In genomic region chr13:70162141-70162540, GRCh38 we compare ENCODE assay signal across 34 cellular contexts. TPM values are rescaled to one million over a fixed set of nuclear protein-coding genes. Genes with fewer than 3 reads are reported as not detected.
DNase-seq lines count a peak whose midpoint lies in the region; ATAC-seq and TF ChIP-seq lines count a peak whose summit lies in the region.
"Had no signal": no experiment of that assay in that cellular context is flagged by ENCODE, and none has a peak within 500 bp of the region (broad histone marks: within the 10 kb centered on the region; RNA-seq: fewer than 3 reads in every experiment).

No MANE protein-coding gene starts in this region.

- H3K4me3 Mint-ChIP-seq in osteocyte (ENCODE audit: unreplicated experiment) = peak overlapping the region; percentile 7
- H3K4me3 Mint-ChIP-seq: activated CD4-positive, alpha-beta T cell treated with anti-CD3 and anti-CD28 coated beads, Interleukin-2, amount 10 ng/mL, durations not matched to agents 7 days and 5 days; activated CD8-positive, alpha-beta memory T cell treated with anti-CD3 and anti-CD28 coated beads, Interleukin-2, amount 10 ng/mL, durations not matched to agents 7 days and 5 days; activated naive CD4-positive, alpha-beta T cell treated with anti-CD3 and anti-CD28 coated beads for 36 hours; activated T-cell treated with anti-CD3 and anti-CD28 coated beads, Interleukin-2, amount 50 U/mL, for 72 hours; CD8-positive, alpha-beta memory T cell; memory B cell; naive B cell; stimulated activated memory B cell treated with anti-CD40 and anti-IgM and Interleukin-4, amounts not matched to agents 10 μg/mL and 1 μg/mL and 100 μg/mL, for 72 hours had no signal

- intact Hi-C loops in left colon (cut with DNase I, micrococcal nuclease) = no loop called here

- peaks cover 10% of the 10 kb centered on the region for H3K4me1 Mint-ChIP-seq in osteocyte (ENCODE audit: unreplicated experiment)
- H3K4me1 Mint-ChIP-seq: activated CD4-positive, alpha-beta T cell treated with anti-CD3 and anti-CD28 coated beads, Interleukin-2, amount 10 ng/mL, durations not matched to agents 7 days and 5 days; activated CD8-positive, alpha-beta memory T cell treated with anti-CD3 and anti-CD28 coated beads, Interleukin-2, amount 10 ng/mL, durations not matched to agents 7 days and 5 days; CD8-positive, alpha-beta memory T cell; memory B cell; naive B cell; stimulated activated memory B cell treated with anti-CD40 and anti-IgM and Interleukin-4, amounts not matched to agents 10 μg/mL and 1 μg/mL and 100 μg/mL, for 72 hours had no signal

- DNase-seq in NCI-H2107 treated with DMSO at 0.1 percent for 48 hours (lab: John Stamatoyannopoulos, UW; ENCODE audit: unreplicated experiment) (peak; percentile 74), NCI-H2107 (lab: John Stamatoyannopoulos, UW) (no peak), RPMI8226 (peak; percentile 4), epidermal melanocyte (ENCODE audit: insufficient read length, low spot score) (peak; percentile 20), osteocyte (ENCODE audit: extremely low spot score, unreplicated experiment) (no peak), left colon (no peak), NCI-H345 (lab: John Stamatoyannopoulos, UW) (no peak), middle frontal gyrus (ENCODE audit: extremely low spot score, low spot score) (no peak)
- DNase-seq: activated CD4-positive, alpha-beta T cell treated with anti-CD3 and anti-CD28 coated beads, Interleukin-2, amount 10 ng/mL, durations not matched to agents 7 days and 5 days; activated CD8-positive, alpha-beta memory T cell treated with anti-CD3 and anti-CD28 coated beads, Interleukin-2, amount 10 ng/mL, durations not matched to agents 7 days and 5 days; activated naive CD4-positive, alpha-beta T cell treated with anti-CD3 and anti-CD28 coated beads for 36 hours; activated T-cell treated with anti-CD3 and anti-CD28 coated beads, Interleukin-2, amount 50 U/mL, for 72 hours; AML-193; brain microvascular endothelial cell; CD8-positive, alpha-beta memory T cell; GDM1; KBM-7; kidney glomerular epithelial cell; naive B cell; NCI-H1930; NCI-H526; right cardiac atrium; spleen; stimulated activated CD4-positive, alpha-beta T cell treated with anti-CD3 and anti-CD28 coated beads, Interleukin-4, amount 100 ng/mL, for 1 hour; WERI-Rb-1 had no signal

- TF ChIP-seq CTCF in osteocyte (IDR thresholded peaks at IDR 0.05) = no peak

- peak overlapping the region; percentile 13 for H3K27ac Mint-ChIP-seq in osteocyte (ENCODE audit: unreplicated experiment)
- H3K27ac Mint-ChIP-seq: activated CD4-positive, alpha-beta T cell treated with anti-CD3 and anti-CD28 coated beads, Interleukin-2, amount 10 ng/mL, durations not matched to agents 7 days and 5 days; activated CD8-positive, alpha-beta memory T cell treated with anti-CD3 and anti-CD28 coated beads, Interleukin-2, amount 10 ng/mL, durations not matched to agents 7 days and 5 days; activated naive CD4-positive, alpha-beta T cell treated with anti-CD3 and anti-CD28 coated beads for 36 hours; activated T-cell treated with anti-CD3 and anti-CD28 coated beads, Interleukin-2, amount 50 U/mL, for 72 hours; CD8-positive, alpha-beta memory T cell; memory B cell; naive B cell; stimulated activated memory B cell treated with anti-CD40 and anti-IgM and Interleukin-4, amounts not matched to agents 10 μg/mL and 1 μg/mL and 100 μg/mL, for 72 hours had no signal

- H3K27me3 Mint-ChIP-seq in osteocyte (ENCODE audit: unreplicated experiment) = no peaks in the 10 kb centered on the region
- H3K27me3 Mint-ChIP-seq: activated CD4-positive, alpha-beta T cell treated with anti-CD3 and anti-CD28 coated beads, Interleukin-2, amount 10 ng/mL, durations not matched to agents 7 days and 5 days; activated CD8-positive, alpha-beta memory T cell treated with anti-CD3 and anti-CD28 coated beads, Interleukin-2, amount 10 ng/mL, durations not matched to agents 7 days and 5 days; CD8-positive, alpha-beta memory T cell; memory B cell; naive B cell; stimulated activated memory B cell treated with anti-CD40 and anti-IgM and Interleukin-4, amounts not matched to agents 10 μg/mL and 1 μg/mL and 100 μg/mL, for 72 hours had no signal

- H3K9me3 Mint-ChIP-seq in osteocyte (ENCODE audit: unreplicated experiment) = no peaks in the 10 kb centered on the region
- H3K9me3 Mint-ChIP-seq: activated naive CD4-positive, alpha-beta T cell treated with anti-CD3 and anti-CD28 coated beads for 36 hours; memory B cell had no signal

- ATAC-seq in left colon = no peak
- ATAC-seq: activated CD8-positive, alpha-beta memory T cell treated with anti-CD3 and anti-CD28 coated beads, Interleukin-2, amount 10 ng/mL, durations not matched to agents 7 days and 5 days; activated T-cell treated with anti-CD3 and anti-CD28 coated beads, Interleukin-2, amount 50 U/mL, for 72 hours; right cardiac atrium; SK-N-SH treated with all-trans-retinoic acid at 6 μM for 48 hours; stimulated activated memory B cell treated with anti-CD40 and anti-IgM and Interleukin-4, amounts not matched to agents 10 μg/mL and 1 μg/mL and 100 μg/mL, for 72 hours had no signal

- no peaks in the 10 kb centered on the region for H3K36me3 Mint-ChIP-seq in osteocyte (ENCODE audit: unreplicated experiment)
- H3K36me3 Mint-ChIP-seq: activated CD8-positive, alpha-beta memory T cell treated with anti-CD3 and anti-CD28 coated beads, Interleukin-2, amount 10 ng/mL, durations not matched to agents 7 days and 5 days; CD8-positive, alpha-beta memory T cell; memory B cell; naive B cell; stimulated activated memory B cell treated with anti-CD40 and anti-IgM and Interleukin-4, amounts not matched to agents 10 μg/mL and 1 μg/mL and 100 μg/mL, for 72 hours had no signal

RNA-seq across cellular contexts. Expression of gene KLHL1, which starts 53.9 kb away (rescaled TPM):
- total RNA-seq in osteocyte (not detected in 2 replicates), left colon (under 1 TPM in 1 of 2 donors, not detected in 1; 0.08 TPM)
- total RNA-seq: A172; activated CD4-positive, alpha-beta T cell treated with anti-CD3 and anti-CD28 coated beads, Interleukin-2, amount 10 ng/mL, durations not matched to agents 7 days and 5 days; activated CD8-positive, alpha-beta memory T cell treated with anti-CD3 and anti-CD28 coated beads, Interleukin-2, amount 10 ng/mL, durations not matched to agents 7 days and 5 days; activated naive CD4-positive, alpha-beta T cell treated with anti-CD3 and anti-CD28 coated beads for 36 hours; activated T-cell treated with anti-CD3 and anti-CD28 coated beads, Interleukin-2, amount 50 U/mL, for 72 hours; CD8-positive, alpha-beta memory T cell; fibroblast of lung; glomerular endothelial cell; HT-29; right cardiac atrium; spleen; suprapubic skin had no signal

RNA-seq across cellular contexts. Expression of gene ATXN8OS, which starts 54.5 kb away (rescaled TPM):
- total RNA-seq in osteocyte (not detected in 2 replicates), left colon (not detected)
- total RNA-seq: A172; activated CD4-positive, alpha-beta T cell treated with anti-CD3 and anti-CD28 coated beads, Interleukin-2, amount 10 ng/mL, durations not matched to agents 7 days and 5 days; activated CD8-positive, alpha-beta memory T cell treated with anti-CD3 and anti-CD28 coated beads, Interleukin-2, amount 10 ng/mL, durations not matched to agents 7 days and 5 days; activated naive CD4-positive, alpha-beta T cell treated with anti-CD3 and anti-CD28 coated beads for 36 hours; activated T-cell treated with anti-CD3 and anti-CD28 coated beads, Interleukin-2, amount 50 U/mL, for 72 hours; CD8-positive, alpha-beta memory T cell; fibroblast of lung; glomerular endothelial cell; HT-29; right cardiac atrium; spleen; suprapubic skin; urinary bladder had no signal

Comparison
In these comparisons a context has a peak if more than half of its experiments do, and no peak if none do; other contexts are left out.
1. DNase-seq: peak in NCI-H2107 treated with DMSO at 0.1 percent for 48 hours (single experiment), RPMI8226 (single experiment) and epidermal melanocyte (single experiment); none in NCI-H2107 (single experiment), osteocyte (single experiment), left colon (0 of 2), NCI-H345 (single experiment) and middle frontal gyrus (single experiment).